ENCODE assay signal across 10 cellular contexts in the genomic region with DNA sequence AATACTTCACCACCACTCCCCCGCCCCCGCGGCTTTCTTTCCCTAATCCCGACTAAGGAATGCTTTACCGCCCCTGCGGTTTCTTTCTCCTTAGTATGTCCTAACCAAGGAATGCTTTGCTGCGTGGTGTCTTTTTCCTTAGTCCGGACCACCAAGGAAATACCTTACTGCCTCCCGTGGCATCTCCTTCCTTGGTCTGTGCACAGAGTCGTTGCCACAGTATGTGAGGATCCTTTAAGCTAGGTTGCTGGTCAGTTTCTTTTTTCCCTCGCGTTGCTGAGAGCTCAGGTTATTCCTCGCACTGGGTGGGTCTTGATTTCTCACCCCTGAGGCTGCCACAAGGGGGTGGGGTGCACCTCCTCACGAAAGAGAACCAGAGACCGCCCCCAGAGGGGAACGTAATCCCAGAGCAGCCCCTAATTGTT.
DNase-seq lines count a peak whose midpoint lies in the region; ATAC-seq and TF ChIP-seq lines count a peak whose summit lies in the region.
"Had no signal": no experiment of that assay in that cellular context is flagged by ENCODE, and none has a peak within 500 bp of the region (broad histone marks: within the 10 kb centered on the region; RNA-seq: fewer than 3 reads in every experiment).

No MANE protein-coding gene starts in this region.

- ATAC-seq in WTC11 (peak; percentile 93), foreskin keratinocyte (no peak), body of pancreas (no peak)

- DNase-seq in GM13976 (ENCODE audit: low spot score) (no peak), WTC11 (ENCODE audit: low spot score) (peak; percentile 78), foreskin keratinocyte (peak in 1 of 2 donors; percentile 23), progenitor cell of endocrine pancreas (ENCODE audit: low spot score, unreplicated experiment) (no peak), body of pancreas (no peak), testis (no peak), COR-L47 (lab: John Stamatoyannopoulos, UW) (no peak), COLO668 (lab: John Stamatoyannopoulos, UW; ENCODE audit: unreplicated experiment) (no peak)
- DNase-seq: GDM1, NCI-H146 had no signal

- H3K27me3 ChIP-seq in foreskin keratinocyte (no peaks in the 10 kb centered on the region), body of pancreas (no peaks in the 10 kb centered on the region), testis (no peaks in the 10 kb centered on the region)

- peaks cover 9% of the 10 kb centered on the region for H3K4me1 ChIP-seq in foreskin keratinocyte
- no peaks in the 10 kb centered on the region for H3K4me1 ChIP-seq in body of pancreas
- H3K4me1 ChIP-seq in testis: no peaks in the 10 kb centered on the region

- peak; percentile 24 for TF ChIP-seq CTCF in GM13976 (IDR thresholded peaks at IDR 0.05; ENCODE audit: borderline replicate concordance, control extremely low read depth, extremely low read depth, insufficient read depth, missing control alignments)
- peak; percentile 22; the same call in 1 of the 2 replicates for TF ChIP-seq CTCF in WTC11 (IDR thresholded peaks at IDR 0.05)
- no peak for TF ChIP-seq CTCF in foreskin keratinocyte (conservative IDR thresholded peaks at IDR 0.05)
- peak; percentile 45 for TF ChIP-seq CTCF in progenitor cell of endocrine pancreas (IDR thresholded peaks at IDR 0.05; ENCODE audit: unreplicated experiment)
- no peak for TF ChIP-seq CTCF in body of pancreas (IDR thresholded peaks at IDR 0.05)
- no peak for TF ChIP-seq CTCF in testis (IDR thresholded peaks at IDR 0.05)

- H3K9me3 Mint-ChIP-seq in WTC11 (0 out of 2 replicates have a peak, but pooled peaks cover 5% of the 10 kb centered on the region), progenitor cell of endocrine pancreas (ENCODE audit: low read depth) (no peaks in the 10 kb centered on the region)

- no peak for TF ChIP-seq POLR2A in body of pancreas (IDR thresholded peaks at IDR 0.05)
- no peak for TF ChIP-seq POLR2A in testis (IDR thresholded peaks at IDR 0.05)

- H3K36me3 Mint-ChIP-seq in WTC11 (0 out of 2 replicates have a peak, but pooled peaks cover 3% of the 10 kb centered on the region), progenitor cell of endocrine pancreas (ENCODE audit: insufficient read depth) (no peaks in the 10 kb centered on the region)

- in situ Hi-C loops in GM13976 (cut with MboI; ENCODE audit: low sequenced_read_pairs, unreplicated experiment): no loop called here

- CTCF ChIA-PET in WTC11 (lab: Charles Lee): interaction anchor here (0.9 to 1.6 kb wide), 8 partner anchors 10 to 285 kb away, joined by 3 to 6 read pairs (median 4); no protein-coding TSS in a partner anchor

- H3K27ac Mint-ChIP-seq in WTC11 (peak overlapping the region; percentile 48), progenitor cell of endocrine pancreas (peak overlapping the region; percentile 41)

- 55 to 78% methylated on average over 16 of the region's 16 CpGs for WGBS in body of pancreas, 2 donors
- WGBS in testis, 2 donors: 71 to 84% methylated on average over 16 of the region's 16 CpGs

- H3K4me3 ChIP-seq in body of pancreas: no peak overlapping the region
- H3K4me3 ChIP-seq in testis: no peak overlapping the region

- H3K4me1 Mint-ChIP-seq in WTC11 (peaks cover 61% of the 10 kb centered on the region), progenitor cell of endocrine pancreas (ENCODE audit: low read depth) (peaks cover 12% of the 10 kb centered on the region)

- POLR2A ChIA-PET in WTC11 (lab: Charles Lee): no interaction called here

- H3K4me3 Mint-ChIP-seq in WTC11 (peak overlapping the region; percentile 53), progenitor cell of endocrine pancreas (ENCODE audit: low read depth) (peak overlapping the region; percentile 52)

- H3K27ac ChIP-seq in foreskin keratinocyte (peak overlapping the region; percentile 71), body of pancreas (no peak overlapping the region), testis (no peak overlapping the region)

- intact Hi-C loops in body of pancreas (cut with DNase I): no loop called here
- intact Hi-C loops in testis (cut with DNase I; ENCODE audit: low total_unique reads): no loop called here

- H3K27me3 Mint-ChIP-seq in WTC11 (ENCODE audit: low read depth): no peaks in the 10 kb centered on the region
- peaks cover 29% of the 10 kb centered on the region for H3K27me3 Mint-ChIP-seq in progenitor cell of endocrine pancreas

- no peaks in the 10 kb centered on the region for H3K36me3 ChIP-seq in body of pancreas (replicated peaks in 1 of 2; ENCODE audit: insufficient read depth in 1 of 2, low read depth in 2 of 2)
- no peaks in the 10 kb centered on the region for H3K36me3 ChIP-seq in testis (ENCODE audit: low read depth, missing control alignments)

- H3K9me3 ChIP-seq in body of pancreas (no peaks in the 10 kb centered on the region), testis (no peaks in the 10 kb centered on the region)

TF ChIP-seq in WTC11, 78 proteins besides CTCF, POLR2A, EP300 and RAD21:
- TF ChIP-seq, protein P1, sequence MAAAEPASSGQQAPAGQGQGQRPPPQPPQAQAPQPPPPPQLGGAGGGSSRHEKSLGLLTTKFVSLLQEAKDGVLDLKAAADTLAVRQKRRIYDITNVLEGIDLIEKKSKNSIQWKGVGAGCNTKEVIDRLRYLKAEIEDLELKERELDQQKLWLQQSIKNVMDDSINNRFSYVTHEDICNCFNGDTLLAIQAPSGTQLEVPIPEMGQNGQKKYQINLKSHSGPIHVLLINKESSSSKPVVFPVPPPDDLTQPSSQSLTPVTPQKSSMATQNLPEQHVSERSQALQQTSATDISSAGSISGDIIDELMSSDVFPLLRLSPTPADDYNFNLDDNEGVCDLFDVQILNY (CRISPR knock-in tag; IDR thresholded peaks at IDR 0.05): no peak
- TF ChIP-seq, protein P2, sequence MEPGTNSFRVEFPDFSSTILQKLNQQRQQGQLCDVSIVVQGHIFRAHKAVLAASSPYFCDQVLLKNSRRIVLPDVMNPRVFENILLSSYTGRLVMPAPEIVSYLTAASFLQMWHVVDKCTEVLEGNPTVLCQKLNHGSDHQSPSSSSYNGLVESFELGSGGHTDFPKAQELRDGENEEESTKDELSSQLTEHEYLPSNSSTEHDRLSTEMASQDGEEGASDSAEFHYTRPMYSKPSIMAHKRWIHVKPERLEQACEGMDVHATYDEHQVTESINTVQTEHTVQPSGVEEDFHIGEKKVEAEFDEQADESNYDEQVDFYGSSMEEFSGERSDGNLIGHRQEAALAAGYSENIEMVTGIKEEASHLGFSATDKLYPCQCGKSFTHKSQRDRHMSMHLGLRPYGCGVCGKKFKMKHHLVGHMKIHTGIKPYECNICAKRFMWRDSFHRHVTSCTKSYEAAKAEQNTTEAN (CRISPR knock-in tag; IDR thresholded peaks at IDR 0.05): no peak
- TF ChIP-seq NFE2L1 (CRISPR knock-in tag; IDR thresholded peaks at IDR 0.05) (no peak), GABPB1 (CRISPR knock-in tag; IDR thresholded peaks at IDR 0.05) (no peak), JUN (CRISPR knock-in tag; IDR thresholded peaks at IDR 0.05) (no peak), NR1H2 (CRISPR knock-in tag; IDR thresholded peaks at IDR 0.05) (no peak), CREM (CRISPR knock-in tag; IDR thresholded peaks at IDR 0.05) (no peak), ZBTB21 (CRISPR knock-in tag; IDR thresholded peaks at IDR 0.05; ENCODE audit: borderline replicate concordance) (no peak), E2F4 (CRISPR knock-in tag; IDR thresholded peaks at IDR 0.05; ENCODE audit: borderline replicate concordance, low read depth) (no peak), ELF4 (CRISPR knock-in tag; IDR thresholded peaks at IDR 0.05; ENCODE audit: low read depth) (no peak), EMX1 (CRISPR knock-in tag; IDR thresholded peaks at IDR 0.05) (no peak), JAZF1 (CRISPR knock-in tag; IDR thresholded peaks at IDR 0.05) (no peak), NR3C1 (CRISPR knock-in tag; conservative IDR thresholded peaks at IDR 0.05; ENCODE audit: low read depth) (no peak)
- TF ChIP-seq, protein P3, sequence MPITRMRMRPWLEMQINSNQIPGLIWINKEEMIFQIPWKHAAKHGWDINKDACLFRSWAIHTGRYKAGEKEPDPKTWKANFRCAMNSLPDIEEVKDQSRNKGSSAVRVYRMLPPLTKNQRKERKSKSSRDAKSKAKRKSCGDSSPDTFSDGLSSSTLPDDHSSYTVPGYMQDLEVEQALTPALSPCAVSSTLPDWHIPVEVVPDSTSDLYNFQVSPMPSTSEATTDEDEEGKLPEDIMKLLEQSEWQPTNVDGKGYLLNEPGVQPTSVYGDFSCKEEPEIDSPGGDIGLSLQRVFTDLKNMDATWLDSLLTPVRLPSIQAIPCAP (CRISPR knock-in tag; IDR thresholded peaks at IDR 0.05): no peak

Comparison
In these comparisons a context has a peak if more than half of its experiments do, and no peak if none do; other contexts are left out.
1. CTCF ChIP-seq: peak in GM13976 (single experiment), WTC11 (single experiment) and progenitor cell of endocrine pancreas (single experiment); none in foreskin keratinocyte (single experiment), body of pancreas (0 of 7) and testis (0 of 3).